In genomic region chr3:38117748-38118420, GRCh38 we compare ENCODE assay signal across 9 cellular contexts. TPM values are rescaled to one million over a fixed set of nuclear protein-coding genes. Genes with fewer than 3 reads are reported as not detected.
A peak's percentile ranks its signal among the peaks of the same experiment; 100 is the strongest.
DNase-seq lines count a peak whose midpoint lies in the region; ATAC-seq, FAIRE-seq and TF ChIP-seq lines count a peak whose summit lies in the region.
"Had no signal": no experiment of that assay in that cellular context is flagged by ENCODE, and none has a peak within 500 bp of the region (broad histone marks: within the 10 kb centered on the region; RNA-seq: fewer than 3 reads in every experiment).

No MANE protein-coding gene starts in this region.

- ATAC-seq in GM19452 (IDR thresholded peaks at IDR 0.05; ENCODE audit: unreplicated experiment) = peak; percentile 72

- TF ChIP-seq CTCF in D721Med (IDR thresholded peaks at IDR 0.05; ENCODE audit: insufficient read depth, missing control alignments) (peak; percentile 62), astrocyte of the cerebellum (IDR thresholded peaks at IDR 0.05; ENCODE audit: low read depth, low read length, missing control alignments) (peak; percentile 81)

- DNase-seq in D721Med (ENCODE audit: insufficient read length, low spot score) (peak; percentile 51), HT-29 (ENCODE audit: low spot score) (peak; percentile 65), T-helper 1 cell (peak; percentile 30 to 63 (median 55)), astrocyte of the cerebellum (ENCODE audit: low read depth) (no peak), immature natural killer cell (peak; percentile 38 to 66 (median 44)), OCI-M2 (lab: John Stamatoyannopoulos, UW; ENCODE audit: unreplicated experiment) (no peak)
- DNase-seq in stimulated activated CD4-positive, alpha-beta T cell treated with anti-CD3 and anti-CD28 coated beads, Interleukin-1b, Interleukin-23, amount 100 ng/mL, for 48 hours = peak; percentile 75

- in situ Hi-C loops in astrocyte of the cerebellum (cut with HindIII; ENCODE audit: low sequenced_read_pairs) = no loop called here

- no peak overlapping the region for H3K4me3 ChIP-seq in astrocyte of the cerebellum (ENCODE audit: low read depth, low read length)

- peaks cover 0 to 2% of the 10 kb centered on the region in 2 donors for H3K4me1 Mint-ChIP-seq in immature natural killer cell

- no peak overlapping the region for H3K4me3 Mint-ChIP-seq in immature natural killer cell
- H3K4me3 Mint-ChIP-seq: dendritic cell treated with granulocyte-macrophage colony-stimulating factor and Interleukin-4, amounts not matched to agents 40 ng/mL and 50 ng/mL, for 4 days had no signal

- peak overlapping the region in 2 of 6 donors; percentile 13 to 26 for H3K27ac Mint-ChIP-seq in immature natural killer cell

- peaks cover 0 to 9% (median 5%) of the 10 kb centered on the region in 3 donors for H3K36me3 Mint-ChIP-seq in immature natural killer cell

- no peak for FAIRE-seq in D721Med (lab: Jason Lieb, UNC)

- H3K27me3 Mint-ChIP-seq in immature natural killer cell (ENCODE audit: low read depth in 3 of 3) = peaks cover 0 to 11% (median 3%) of the 10 kb centered on the region in 3 donors
- H3K27me3 Mint-ChIP-seq: dendritic cell treated with granulocyte-macrophage colony-stimulating factor and Interleukin-4, amounts not matched to agents 40 ng/mL and 50 ng/mL, for 4 days had no signal

- no peaks in the 10 kb centered on the region for H3K9me3 Mint-ChIP-seq in immature natural killer cell
- H3K9me3 Mint-ChIP-seq: dendritic cell treated with granulocyte-macrophage colony-stimulating factor and Interleukin-4, amounts not matched to agents 40 ng/mL and 50 ng/mL, for 4 days had no signal

RNA-seq across cellular contexts. Expression of gene ACAA1, which starts 19.0 kb away (rescaled TPM):
- 71.9 and 84.7 TPM in 2 replicates for total RNA-seq in HT-29 (2014; rRNA removed; shearing (Covaris generic))
- 100 to 1,000 TPM in 1 of 3 donors, 10 to 100 TPM in 2; 74.8 to 113 (median 82.8) TPM for polyA plus RNA-seq in immature natural killer cell

RNA-seq across cellular contexts. Expression of gene MYD88, which starts 20.6 kb away (rescaled TPM):
- 5.5 and 11.9 TPM in 2 replicates for total RNA-seq in HT-29 (2014; rRNA removed; shearing (Covaris generic))
- 100 to 1,000 TPM in 2 of 3 donors, 10 to 100 TPM in 1; 94.0 to 205 (median 129) TPM for polyA plus RNA-seq in immature natural killer cell

RNA-seq across cellular contexts. Expression of gene OXSR1, which starts 47.5 kb away (rescaled TPM):
- total RNA-seq in HT-29 (2014; rRNA removed; shearing (Covaris generic)) = 11.8 and 12.9 TPM in 2 replicates
- polyA plus RNA-seq in immature natural killer cell = 10 to 100 TPM; 13.1 to 16.1 (median 13.5) TPM

Comparison
In these comparisons a context has a peak if more than half of its experiments do, and no peak if none do; other contexts are left out.
1. DNase-seq: peak in D721Med (single experiment), HT-29 (single experiment), T-helper 1 cell (5 of 5), immature natural killer cell (3 of 3) and stimulated activated CD4-positive, alpha-beta T cell treated with anti-CD3 and anti-CD28 coated beads, Interleukin-1b, Interleukin-23, amount 100 ng/mL, for 48 hours (single experiment); none in astrocyte of the cerebellum (single experiment) and OCI-M2 (single experiment).